In the genomic region with DNA sequence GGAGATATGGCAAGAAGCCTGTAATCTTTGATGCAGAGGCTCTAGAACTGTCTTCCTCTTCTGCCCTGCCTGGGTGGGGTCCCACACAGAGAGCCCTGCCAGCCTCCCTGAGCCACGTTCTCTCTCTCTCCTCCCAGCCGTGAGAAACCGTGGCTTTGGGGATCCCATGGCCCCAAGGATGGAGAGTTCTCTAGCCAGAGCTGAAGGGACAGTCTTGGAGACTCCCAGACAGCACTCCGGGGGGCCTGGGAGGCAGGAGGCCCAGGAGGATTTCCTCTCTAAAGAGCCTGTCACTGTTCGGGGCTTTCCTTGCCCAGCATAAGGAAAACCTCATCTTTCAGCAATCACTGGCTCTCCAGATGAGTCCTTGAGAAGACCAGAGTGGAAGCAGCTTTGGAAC, we compare ENCODE assay signal across 12 cellular contexts.
DNase-seq lines count a peak whose midpoint lies in the region; ATAC-seq and TF ChIP-seq lines count a peak whose summit lies in the region.
"Had no signal": no experiment of that assay in that cellular context is flagged by ENCODE, and none has a peak within 500 bp of the region (broad histone marks: within the 10 kb centered on the region; RNA-seq: fewer than 3 reads in every experiment).

No MANE protein-coding gene starts in this region.

- peaks cover 14% of the 10 kb centered on the region for H3K27me3 Mint-ChIP-seq in stimulated activated memory B cell treated with anti-CD40 and anti-IgM and Interleukin-4, amounts not matched to agents 10 μg/mL and 1 μg/mL and 100 μg/mL, for 72 hours

- H3K36me3 ChIP-seq in left lung = no peaks in the 10 kb centered on the region
- H3K36me3 ChIP-seq: BE2C had no signal

- H3K9me3 ChIP-seq in left lung = peaks cover 0 to 5% of the 10 kb centered on the region in 2 donors
- H3K9me3 ChIP-seq: BE2C had no signal

- ATAC-seq in left lung = no peak
- ATAC-seq in stimulated activated memory B cell treated with anti-CD40 and anti-IgM and Interleukin-4, amounts not matched to agents 10 μg/mL and 1 μg/mL and 100 μg/mL, for 72 hours = peak; percentile 10
- no peak for ATAC-seq in HG03432 (IDR thresholded peaks at IDR 0.05; ENCODE audit: unreplicated experiment)
- ATAC-seq in HG03378 (IDR thresholded peaks at IDR 0.05; ENCODE audit: unreplicated experiment) = no peak
- ATAC-seq: WTC11 had no signal

- H3K4me1 ChIP-seq in left lung = peaks cover 21 to 93% of the 10 kb centered on the region in 2 donors
- H3K4me1 ChIP-seq: BE2C had no signal

- DNase-seq in GM12865 (ENCODE audit: low read depth) (peak; percentile 13), left lung (no peak), NCI-H526 (lab: John Stamatoyannopoulos, UW) (no peak)
- no peak for DNase-seq in stimulated activated CD4-positive, alpha-beta T cell treated with anti-CD3 and anti-CD28 coated beads, Interleukin-2, amount 100 ng/mL, for 24 hours
- DNase-seq: activated CD8-positive, alpha-beta memory T cell treated with anti-CD3 and anti-CD28 coated beads, Interleukin-2, amount 50 U/mL, for 48 hours; BE2C; MM.1S had no signal

- no peak overlapping the region for H3K4me3 Mint-ChIP-seq in stimulated activated memory B cell treated with anti-CD40 and anti-IgM and Interleukin-4, amounts not matched to agents 10 μg/mL and 1 μg/mL and 100 μg/mL, for 72 hours
- H3K4me3 Mint-ChIP-seq: WTC11 had no signal

- H3K27me3 ChIP-seq in left lung = no peaks in the 10 kb centered on the region
- H3K27me3 ChIP-seq: BE2C had no signal

- TF ChIP-seq CTCF in GM12865 (IDR thresholded peaks at IDR 0.05; ENCODE audit: insufficient read depth, low read depth, low read length, missing control alignments) (no peak), left lung (IDR thresholded peaks at IDR 0.05) (no peak)

- H3K36me3 Mint-ChIP-seq in stimulated activated memory B cell treated with anti-CD40 and anti-IgM and Interleukin-4, amounts not matched to agents 10 μg/mL and 1 μg/mL and 100 μg/mL, for 72 hours = peaks cover 8% of the 10 kb centered on the region

- intact Hi-C loops in left lung (cut with DNase I) = no loop called here

- H3K4me3 ChIP-seq in GM12865 (ENCODE audit: low read depth, low read length) (no peak overlapping the region), left lung (no peak overlapping the region)

- H3K27ac ChIP-seq in angular gyrus (ENCODE audit: low read depth, low read length) (peak overlapping the region; percentile 9), left lung (peak overlapping the region; percentile 83 to 84)

- peaks cover 24% of the 10 kb centered on the region for H3K4me1 Mint-ChIP-seq in stimulated activated memory B cell treated with anti-CD40 and anti-IgM and Interleukin-4, amounts not matched to agents 10 μg/mL and 1 μg/mL and 100 μg/mL, for 72 hours

- H3K27ac Mint-ChIP-seq in stimulated activated memory B cell treated with anti-CD40 and anti-IgM and Interleukin-4, amounts not matched to agents 10 μg/mL and 1 μg/mL and 100 μg/mL, for 72 hours = peak overlapping the region; percentile 50
- H3K27ac Mint-ChIP-seq: WTC11 had no signal

- peaks cover 5% of the 10 kb centered on the region for H3K9me3 Mint-ChIP-seq in stimulated activated memory B cell treated with anti-CD40 and anti-IgM and Interleukin-4, amounts not matched to agents 10 μg/mL and 1 μg/mL and 100 μg/mL, for 72 hours
